Comparison of ENCODE assay signal across 8 cellular contexts in the genomic region with DNA sequence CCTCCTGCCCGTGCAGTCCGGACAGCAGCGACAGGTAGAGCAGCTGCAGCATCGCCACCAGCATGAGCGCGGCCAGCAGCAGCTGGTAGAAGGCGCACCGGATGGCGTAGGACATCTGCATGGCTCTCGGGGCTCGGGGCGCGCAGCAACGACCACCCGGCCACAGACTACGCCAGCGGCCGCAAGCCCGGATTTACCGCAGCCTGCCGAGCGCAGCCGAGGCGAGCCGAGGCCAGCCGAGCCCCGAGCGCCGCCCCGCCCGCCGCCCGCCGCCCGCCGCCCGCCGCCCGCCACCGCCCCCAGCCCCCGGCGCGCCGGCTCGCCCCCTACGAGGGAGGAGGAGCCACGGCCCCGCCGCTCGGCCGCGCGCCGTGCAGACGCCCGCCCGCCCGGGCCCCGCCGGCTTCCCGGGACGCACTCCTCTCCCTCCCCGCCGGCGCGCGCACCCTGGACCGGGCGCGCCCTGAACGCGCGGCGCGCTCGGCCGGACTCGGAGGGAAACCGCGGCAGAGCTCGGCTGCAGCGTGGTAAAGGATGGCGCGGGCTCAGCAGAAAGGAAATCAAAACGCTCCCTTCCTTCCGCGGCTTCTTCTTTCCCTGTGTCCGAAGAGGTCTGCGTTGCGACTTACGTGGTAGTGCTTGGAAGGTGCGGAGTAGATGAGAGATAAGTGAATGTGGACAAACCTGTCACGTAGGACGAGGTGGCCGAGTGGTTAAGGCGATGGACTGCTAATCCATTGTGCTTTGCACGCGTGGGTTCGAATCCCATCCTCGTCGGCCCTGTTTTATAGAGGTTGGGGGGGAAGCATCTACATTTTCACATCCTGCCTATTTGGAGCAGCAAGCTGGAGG. TPM values are rescaled to one million over a fixed set of nuclear protein-coding genes. Genes with fewer than 3 reads are reported as not detected.
A peak's percentile ranks its signal among the peaks of the same experiment; 100 is the strongest.
DNase-seq lines count a peak whose midpoint lies in the region; ATAC-seq and TF ChIP-seq lines count a peak whose summit lies in the region.

A gene (minus strand): TSS at position 205 of the 852 bp plus-strand sequence. CDS start 84 bp downstream, at position 121.

- H3K36me3 Mint-ChIP-seq in activated T-cell treated with anti-CD3 and anti-CD28 coated beads, Interleukin-2, amount 50 U/mL, for 24 hours (ENCODE audit: low read depth): peaks cover 23% of the 10 kb centered on the region

- H3K27ac ChIP-seq in IMR-90 (ENCODE audit: insufficient read depth, low read length) (peak within 1 kb of the TSS; percentile 83), PC-3 (ENCODE audit: low read length) (no peak within 1 kb of the TSS; the same call in 1 of the 2 replicates), mucosa of rectum (ENCODE audit: low read depth in 2 of 2, low read length in 2 of 2) (peak within 1 kb of the TSS; percentile 93 to 94)

- H3K4me2 ChIP-seq in IMR-90 (ENCODE audit: low read depth, low read length): peak within 1 kb of the TSS; percentile 96
- peak within 1 kb of the TSS; percentile 92 for H3K4me2 ChIP-seq in PC-3 (ENCODE audit: low read length)

- H3K4me1 Mint-ChIP-seq in activated T-cell treated with anti-CD3 and anti-CD28 coated beads, Interleukin-2, amount 50 U/mL, for 24 hours (ENCODE audit: low read depth): peaks cover 52% of the 10 kb centered on the region

- in situ Hi-C loops in IMR-90 (cut with MboI; ENCODE audit: low sequenced_read_pairs): no loop called here

- peak within 1 kb of the TSS; percentile 67; the same call in 1 of the 2 replicates for H4K91ac ChIP-seq in IMR-90 (ENCODE audit: insufficient read depth, low read depth, low read length)

- CTCF ChIA-PET in IMR-90 (lab: Yijun Ruan, JAX): interaction anchor here (0.8 to 1.4 kb wide), 5 partner anchors 16 to 126 kb away, joined by 3 to 6 read pairs (median 4); no protein-coding TSS in a partner anchor
- CTCF ChIA-PET in PC-3 (lab: Charles Lee): no interaction called here

- H2BK15ac ChIP-seq in IMR-90 (ENCODE audit: low read depth, low read length): no peak within 1 kb of the TSS

- H3K27ac Mint-ChIP-seq in activated T-cell treated with anti-CD3 and anti-CD28 coated beads, Interleukin-2, amount 50 U/mL, for 24 hours: peak within 1 kb of the TSS; percentile 99

- peak within 1 kb of the TSS; percentile 84 to 94 for H4K8ac ChIP-seq in IMR-90 (ENCODE audit: low read depth in 2 of 2, low read length in 2 of 2)

- no peak within 1 kb of the TSS for H3K18ac ChIP-seq in IMR-90 (ENCODE audit: low read depth, low read length)

- peaks cover 16 to 44% of the 10 kb centered on the region in 2 experiments for H3K79me1 ChIP-seq in IMR-90 (ENCODE audit: low read depth in 1 of 2, low read length in 2 of 2)

- H3K79me2 ChIP-seq in PC-3 (ENCODE audit: low read length): peaks cover 39% of the 10 kb centered on the region

- peak within 1 kb of the TSS; percentile 99 for H2AFZ ChIP-seq in IMR-90 (replicated peaks; ENCODE audit: low read length, poor library complexity)
- H2AFZ ChIP-seq in PC-3 (ENCODE audit: low read length): peak within 1 kb of the TSS; percentile 98

- DNase-seq in SIG-M5 treated with dmso at 0.1 percent for 504 hours (lab: John Stamatoyannopoulos, UW; ENCODE audit: unreplicated experiment) (peak; percentile 72), SIG-M5 (lab: John Stamatoyannopoulos, UW) (no peak), IMR-90 (peak; percentile 93), PC-3 (peak; percentile 98), erythroblast (lab: John Stamatoyannopoulos, UW) (peak; percentile 82 to 86)
- DNase-seq in activated T-cell treated with anti-CD3 and anti-CD28 coated beads, Interleukin-2, amount 50 U/mL, for 24 hours: peak; percentile 92
- DNase-seq in stimulated activated CD8-positive, alpha-beta memory T cell treated with anti-CD3 and anti-CD28 coated beads, Interleukin-4, amount 100 ng/mL, for 1 hour (ENCODE audit: low read depth in 2 of 2, low spot score in 1 of 2): peak; percentile 62 to 63

- intact Hi-C loops in IMR-90 (cut with micrococcal nuclease) (no loop called here), PC-3 (cut with micrococcal nuclease) (loop anchor here (2.0 kb wide), 1 partner anchor 23 kb away; a partner anchor contains a TSS)

- H3K9ac ChIP-seq in IMR-90 (ENCODE audit: low read depth, low read length): peak within 1 kb of the TSS; percentile 91
- peak within 1 kb of the TSS; percentile 72 for H3K9ac ChIP-seq in PC-3 (ENCODE audit: low read length)
- peak within 1 kb of the TSS; percentile 91 to 97 for H3K9ac ChIP-seq in mucosa of rectum (ENCODE audit: low read depth in 1 of 2, low read length in 2 of 2)

- peak within 1 kb of the TSS; percentile 95 for H2AK9ac ChIP-seq in IMR-90 (replicated peaks; ENCODE audit: low read depth, low read length, poor library complexity)

- peak within 1 kb of the TSS; percentile 98 for H3K4me3 ChIP-seq in IMR-90 (ENCODE audit: insufficient read depth, low read depth, low read length)
- peak within 1 kb of the TSS; percentile 94 for H3K4me3 ChIP-seq in PC-3 (ENCODE audit: low read length)
- H3K4me3 ChIP-seq in mucosa of rectum (ENCODE audit: low read length in 2 of 2): peak within 1 kb of the TSS; percentile 83 to 96

- H3K4me1 ChIP-seq in IMR-90 (ENCODE audit: control insufficient read depth, insufficient read depth, low read length) (peaks cover 12% of the 10 kb centered on the region), PC-3 (ENCODE audit: insufficient read depth, low read length) (peaks cover 35% of the 10 kb centered on the region), mucosa of rectum (ENCODE audit: control insufficient read depth in 2 of 2, insufficient read depth in 2 of 2, low read length in 2 of 2) (peaks cover 40 to 56% of the 10 kb centered on the region in 2 donors)

- peak within 1 kb of the TSS; percentile 20; the same call in 1 of the 2 replicates for H2AK5ac ChIP-seq in IMR-90 (ENCODE audit: low read depth, low read length)

- H3K9me3 Mint-ChIP-seq in activated T-cell treated with anti-CD3 and anti-CD28 coated beads, Interleukin-2, amount 50 U/mL, for 24 hours: no peaks in the 10 kb centered on the region

- H3K4ac ChIP-seq in IMR-90 (ENCODE audit: low read depth, low read length): peak within 1 kb of the TSS; percentile 87

- no peaks in the 10 kb centered on the region for H3K9me2 ChIP-seq in PC-3 (replicated peaks; ENCODE audit: low read length)

- 0% methylated on average over 6 of the region's 101 CpGs; no CpG with 5 or more reads in 1 of the 2 experiments for WGBS in IMR-90 (ENCODE audit: extremely low coverage in 2 of 2, insufficient read length in 1 of 2), 2 experiments

- TF ChIP-seq CTCF in IMR-90 (conservative IDR thresholded peaks at IDR 0.05; ENCODE audit: low read depth, low read length) (no peak), PC-3 (conservative IDR thresholded peaks at IDR 0.05; ENCODE audit: low read depth, low read length) (no peak)

- no peaks in the 10 kb centered on the region for H3F3A ChIP-seq in PC-3 (ENCODE audit: low read length, unreplicated experiment)

- no peak for TF ChIP-seq RAD21 in IMR-90 (IDR thresholded peaks at IDR 0.05; ENCODE audit: low read length)

- H3K36me3 ChIP-seq in IMR-90 (ENCODE audit: control insufficient read depth, insufficient read depth, low read length) (no peaks in the 10 kb centered on the region; the same call in 1 of the 2 replicates), PC-3 (ENCODE audit: low read depth, low read length) (no peaks in the 10 kb centered on the region), mucosa of rectum (ENCODE audit: control insufficient read depth in 2 of 2, insufficient read depth in 2 of 2, low read length in 2 of 2) (peaks cover 0 to 2% of the 10 kb centered on the region in 2 donors)

- no peaks in the 10 kb centered on the region for H3K27me3 ChIP-seq in IMR-90 (ENCODE audit: control insufficient read depth, insufficient read depth, low read length)
- H3K27me3 ChIP-seq in PC-3 (ENCODE audit: low read length): no peaks in the 10 kb centered on the region
- H3K27me3 ChIP-seq in mucosa of rectum (ENCODE audit: control insufficient read depth in 2 of 2, insufficient read depth in 2 of 2, low read length in 2 of 2): no peaks in the 10 kb centered on the region

- POLR2A ChIA-PET in IMR-90 (lab: Charles Lee; ENCODE audit: unreplicated experiment): no interaction called here
- POLR2A ChIA-PET in PC-3 (lab: Charles Lee; ENCODE audit: unreplicated experiment): interaction anchor here (0.6 to 1.6 kb wide), 3 partner anchors 17 to 41 kb away, joined by 3 to 5 read pairs (median 5); no protein-coding TSS in a partner anchor

- H3K9me1 ChIP-seq in IMR-90 (ENCODE audit: insufficient read depth, low read length): peaks cover 12% of the 10 kb centered on the region; the same call in 1 of the 2 replicates

- peak within 1 kb of the TSS; percentile 74 for H2BK120ac ChIP-seq in IMR-90 (ENCODE audit: low read depth, low read length)

- H3K23ac ChIP-seq in IMR-90 (ENCODE audit: low read depth, low read length): peak within 1 kb of the TSS; percentile 98

- H4K5ac ChIP-seq in IMR-90 (ENCODE audit: low read depth, low read length): peak within 1 kb of the TSS; percentile 27; the same call in 1 of the 2 replicates

- BruUV-seq in IMR-90 (replicated peaks; lab: Mats Ljungman, UMichigan) (no TSS peak), PC-3 (replicated peaks; lab: Mats Ljungman, UMichigan) (no TSS peak)

- no peak within 1 kb of the TSS for H2BK20ac ChIP-seq in IMR-90 (ENCODE audit: low read depth, low read length)

- H4K20me1 ChIP-seq in IMR-90 (ENCODE audit: insufficient read depth, low read length) (peaks cover 16% of the 10 kb centered on the region), PC-3 (ENCODE audit: low read length) (no peaks in the 10 kb centered on the region)

- peak within 1 kb of the TSS; percentile 97 for H3K4me3 Mint-ChIP-seq in activated T-cell treated with anti-CD3 and anti-CD28 coated beads, Interleukin-2, amount 50 U/mL, for 24 hours

- ATAC-seq in IMR-90 (ENCODE audit: low read depth) (peak; percentile 78), PC-3 (peak; percentile 64)

- H3K56ac ChIP-seq in IMR-90 (ENCODE audit: extremely low read depth, insufficient read depth, low read length): peak within 1 kb of the TSS; percentile 28; the same call in 1 of the 2 replicates

- TF ChIP-seq POLR2A in IMR-90 (IDR thresholded peaks at IDR 0.05; ENCODE audit: low read depth, low read length) (peak; percentile 52; the same call in 1 of the 2 replicates), erythroblast (IDR thresholded peaks at IDR 0.05; ENCODE audit: low read length) (peak; percentile 25)

- peak within 1 kb of the TSS; percentile 85 for H2BK5ac ChIP-seq in IMR-90 (ENCODE audit: low read depth, low read length, poor library complexity, severe bottlenecking)

- H3K14ac ChIP-seq in IMR-90 (replicated peaks; ENCODE audit: low read depth, low read length): peak within 1 kb of the TSS; percentile 72

- dilution Hi-C loops in IMR-90 (cut with HindIII; ENCODE audit: low sequenced_read_pairs, unreplicated experiment): no loop called here

- H3K9me3 ChIP-seq in IMR-90 (ENCODE audit: control insufficient read depth, insufficient read depth, low read length) (no peaks in the 10 kb centered on the region), PC-3 (ENCODE audit: low read length) (no peaks in the 10 kb centered on the region), mucosa of rectum (ENCODE audit: control insufficient read depth in 2 of 2, low read length in 2 of 2) (no peaks in the 10 kb centered on the region)

- H3K27me3 Mint-ChIP-seq in activated T-cell treated with anti-CD3 and anti-CD28 coated beads, Interleukin-2, amount 50 U/mL, for 24 hours: peaks cover 3% of the 10 kb centered on the region

RNA-seq across cellular contexts. Expression of the gene that starts here (rescaled TPM):
- 10.6 and 13.9 TPM in 2 replicates for total RNA-seq in IMR-90 (2012; rRNA removed)
- polyA plus RNA-seq in IMR-90 (2012; rRNA removed): 18.4 and 20.5 TPM in 2 replicates
- polyA plus RNA-seq in IMR-90 (2012; cell fraction: cytosol; rRNA removed): 16.5 and 24.6 TPM in 2 replicates
- polyA plus RNA-seq in IMR-90 (2012; cell fraction: nucleus; rRNA removed; ENCODE audit: low replicate concordance): 8.5 and 9.5 TPM in 2 replicates
- 38.9 and 41.1 TPM in 2 replicates for total RNA-seq in PC-3 (2014; rRNA removed)
